ENCODE assay signal across 1 cellular context in genomic region chr6:36132221-36132895, GRCh38.
TF ChIP-seq lines count a peak whose summit lies in the region.

No MANE protein-coding gene starts in this region.

TF ChIP-seq in HepG2, 621 proteins besides CTCF, POLR2A, EP300 and RAD21 (continued from another document):
- TF ChIP-seq ZNF574 (CRISPR knock-in tag; IDR thresholded peaks at IDR 0.05) = no peak
- TF ChIP-seq ZNF572 (CRISPR knock-in tag; IDR thresholded peaks at IDR 0.05) = 0 out of 2 replicates have a peak, but pooled peaks have one; percentile 16
- TF ChIP-seq ZNF343 (CRISPR knock-in tag; IDR thresholded peaks at IDR 0.05) = no peak
- 0 out of 2 replicates have a peak, but pooled peaks have one; percentile 66 for TF ChIP-seq ZNF280B (CRISPR knock-in tag; IDR thresholded peaks at IDR 0.05; ENCODE audit: borderline replicate concordance)
- 0 out of 2 replicates have a peak, but pooled peaks have one; percentile 38 for TF ChIP-seq DZIP1 (CRISPR knock-in tag; IDR thresholded peaks at IDR 0.05)
- TF ChIP-seq TFDP1 (CRISPR knock-in tag; IDR thresholded peaks at IDR 0.05; ENCODE audit: borderline replicate concordance) = 0 out of 2 replicates have a peak, but pooled peaks have one; percentile 6
- TF ChIP-seq LBX2 (CRISPR knock-in tag; IDR thresholded peaks at IDR 0.05; ENCODE audit: borderline replicate concordance) = no peak
- TF ChIP-seq NFKB2 (CRISPR knock-in tag; IDR thresholded peaks at IDR 0.05; ENCODE audit: borderline replicate concordance) = 0 out of 2 replicates have a peak, but pooled peaks have one; percentile 9
- 0 out of 2 replicates have a peak, but pooled peaks have one; percentile 7 for TF ChIP-seq THAP9 (CRISPR knock-in tag; IDR thresholded peaks at IDR 0.05; ENCODE audit: borderline replicate concordance)
- TF ChIP-seq ZNF383 (CRISPR knock-in tag; IDR thresholded peaks at IDR 0.05; ENCODE audit: borderline replicate concordance) = 0 out of 2 replicates have a peak, but pooled peaks have one; percentile 47
- TF ChIP-seq SP4 (CRISPR knock-in tag; IDR thresholded peaks at IDR 0.05) = peak; percentile 73; the same call in 1 of the 2 replicates
- TF ChIP-seq HIVEP1 (CRISPR knock-in tag; IDR thresholded peaks at IDR 0.05) = 0 out of 2 replicates have a peak, but pooled peaks have one; percentile 2
